31 cellular contexts compared by ENCODE assay signal in genomic region chr7:140137078-140137477, GRCh38.
"Had no signal": no experiment of that assay in that cellular context is flagged by ENCODE, and none has a peak within 500 bp of the region (broad histone marks: within the 10 kb centered on the region; RNA-seq: fewer than 3 reads in every experiment).

No MANE protein-coding gene starts in this region.

- H3K9me3 ChIP-seq: ascending aorta had no signal

- H3K27me3 ChIP-seq: ascending aorta, cardiac muscle cell had no signal

- DNase-seq: activated B cell treated with CpG ODN at 0.5 μM for 24 hours; activated CD4-positive, alpha-beta memory T cell treated with anti-CD3 and anti-CD28 coated beads for 36 hours; activated CD4-positive, alpha-beta T cell treated with anti-CD3 and anti-CD28 coated beads for 4 hours; activated CD4-positive, alpha-beta T cell treated with anti-CD3 and anti-CD28 coated beads, Interleukin-2, amount 10 ng/mL, durations not matched to agents 24 days and 14 days; activated CD4-positive, alpha-beta T cell treated with anti-CD3 and anti-CD28 coated beads, Interleukin-2, amount 50 U/mL, for 1 hour; activated CD4-positive, alpha-beta T cell treated with anti-CD3 and anti-CD28 coated beads, Interleukin-2, amount 50 U/mL, for 4 hours; activated CD4-positive, CD25-positive, alpha-beta regulatory T cell treated with anti-CD3 and anti-CD28 coated beads, Interleukin-2, amount 50 U/mL, for 72 hours; activated CD8-positive, alpha-beta memory T cell treated with anti-CD3 and anti-CD28 coated beads, Interleukin-2, amount 50 U/mL, for 4 hours; activated CD8-positive, alpha-beta T cell treated with anti-CD3 and anti-CD28 coated beads for 36 hours; activated effector memory CD4-positive, alpha-beta T cell treated with anti-CD3 and anti-CD28 coated beads, Interleukin-2, amount 50 U/mL, for 16 hours; activated gamma-delta T cell treated with Interleukin-2 at 50 U/mL for 16 hours; activated naive CD4-positive, alpha-beta T cell; activated naive CD4-positive, alpha-beta T cell treated with anti-CD3 and anti-CD28 coated beads for 36 hours; activated naive CD8-positive, alpha-beta T cell treated with anti-CD3 and anti-CD28 coated beads, Interleukin-2, amount 10 ng/mL, durations not matched to agents 7 days and 5 days; activated naive CD8-positive, alpha-beta T cell treated with anti-CD3 and anti-CD28 coated beads, Interleukin-2, amount 50 U/mL, for 24 hours; activated T-cell treated with anti-CD3 and anti-CD28 coated beads for 4 hours; activated T-cell treated with anti-CD3 and anti-CD28 coated beads, Interleukin-2, amount 50 U/mL, for 1 hour; activated T-cell treated with anti-CD3 and anti-CD28 coated beads, Interleukin-2, amount 50 U/mL, for 4 hours; activated T-cell treated with anti-CD3 and anti-CD28 coated beads, Interleukin-2, amount 50 U/mL, for 72 hours; amygdala; anterior cingulate cortex; caudate nucleus; cerebellar nuclear complex; T-helper 2 cell; T-helper 9 cell had no signal

- ATAC-seq: activated CD8-positive, alpha-beta T cell treated with anti-CD3 and anti-CD28 coated beads for 36 hours; activated naive CD8-positive, alpha-beta T cell treated with anti-CD3 and anti-CD28 coated beads, Interleukin-2, amount 50 U/mL, for 24 hours; activated T-cell treated with anti-CD3 and anti-CD28 coated beads, Interleukin-2, amount 50 U/mL, for 4 hours; activated T-cell treated with anti-CD3 and anti-CD28 coated beads, Interleukin-2, amount 50 U/mL, for 72 hours; activated T-helper 17 cell treated with anti-CD3 and anti-CD28 coated beads, Interleukin-2, amount 50 U/mL, for 72 hours had no signal

- H3K4me1 ChIP-seq: ascending aorta had no signal

- FAIRE-seq: bronchial epithelial cell, TTC549 had no signal

- H3K4me3 ChIP-seq: ascending aorta, cardiac muscle cell had no signal

- H3K27ac ChIP-seq: ascending aorta, cardiac muscle cell, VCaP had no signal
